18 cellular contexts compared by ENCODE assay signal in genomic region chr9:89663264-89663970, GRCh38. TPM values are rescaled to one million over a fixed set of nuclear protein-coding genes. Genes with fewer than 3 reads are reported as not detected.
A peak's percentile ranks its signal among the peaks of the same experiment; 100 is the strongest.
DNase-seq lines count a peak whose midpoint lies in the region; ATAC-seq, FAIRE-seq and TF ChIP-seq lines count a peak whose summit lies in the region.
"Had no signal": no experiment of that assay in that cellular context is flagged by ENCODE, and none has a peak within 500 bp of the region (broad histone marks: within the 10 kb centered on the region; RNA-seq: fewer than 3 reads in every experiment).

No MANE protein-coding gene starts in this region.

- no peak overlapping the region for H3K27ac Mint-ChIP-seq in stimulated activated effector memory CD8-positive, alpha-beta T cell treated with anti-CD3 and anti-CD28 coated beads, Interleukin-12 subunit alpha, Interleukin-12 subunit beta, amount 100 ng/mL, for 72 hours
- H3K27ac Mint-ChIP-seq: T-helper 2 cell treated with Interferon-gamma antibody and Interleukin-4, amounts not matched to agents 5 μg/mL and 100 μg/mL, for 36 hours had no signal

- POLR2A ChIA-PET in H1 (lab: Charles Lee; ENCODE audit: partially characterized antibody): interaction anchor here (1.0 to 3.0 kb wide), 2 partner anchors 15 to 60 kb away, joined by 4 to 15 read pairs; no protein-coding TSS in a partner anchor

- peak overlapping the region; percentile 89 for H3K27ac ChIP-seq in C4-2B
- H3K27ac ChIP-seq in H1 (ENCODE audit: low read depth, low read length): no peak overlapping the region
- peak overlapping the region; percentile 93 for H3K27ac ChIP-seq in parathyroid adenoma
- H3K27ac ChIP-seq: PC-9, thoracic aorta had no signal

- no peaks in the 10 kb centered on the region for H3K4me1 Mint-ChIP-seq in stimulated activated effector memory CD8-positive, alpha-beta T cell treated with anti-CD3 and anti-CD28 coated beads, Interleukin-12 subunit alpha, Interleukin-12 subunit beta, amount 100 ng/mL, for 72 hours

- 0 out of 2 replicates have a peak overlapping the region, but pooled peaks have one; percentile 14 for H2BK15ac ChIP-seq in H1 (ENCODE audit: low read length)

- H3K36me3 Mint-ChIP-seq in stimulated activated effector memory CD8-positive, alpha-beta T cell treated with anti-CD3 and anti-CD28 coated beads, Interleukin-12 subunit alpha, Interleukin-12 subunit beta, amount 100 ng/mL, for 72 hours: no peaks in the 10 kb centered on the region

- no peak overlapping the region for H3K14ac ChIP-seq in H1 (ENCODE audit: insufficient read length)

- H3K23me2 ChIP-seq in H1 (ENCODE audit: low read depth, low read length): no peaks in the 10 kb centered on the region

- no peaks in the 10 kb centered on the region; a peak in 1 of 4 replicates for H3K9me3 ChIP-seq in H1 (ENCODE audit: insufficient read depth in 2 of 2, low read depth in 1 of 2, low read length in 1 of 2)
- H3K9me3 ChIP-seq in parathyroid adenoma (ENCODE audit: control insufficient read depth, low read length): no peaks in the 10 kb centered on the region
- H3K9me3 ChIP-seq: SJCRH30, thoracic aorta had no signal

- H3K9me3 Mint-ChIP-seq in stimulated activated effector memory CD8-positive, alpha-beta T cell treated with anti-CD3 and anti-CD28 coated beads, Interleukin-12 subunit alpha, Interleukin-12 subunit beta, amount 100 ng/mL, for 72 hours: no peaks in the 10 kb centered on the region
- H3K9me3 Mint-ChIP-seq: T-helper 2 cell treated with Interferon-gamma antibody and Interleukin-4, amounts not matched to agents 5 μg/mL and 100 μg/mL, for 36 hours had no signal

- no peak for FAIRE-seq in H1 (lab: Jason Lieb, UNC)

- H3K79me2 ChIP-seq in H1 (ENCODE audit: control insufficient read depth in 1 of 2, insufficient read depth in 2 of 2, low read length in 2 of 2): no peaks in the 10 kb centered on the region
- no peaks in the 10 kb centered on the region for H3K79me2 ChIP-seq in parathyroid adenoma

- TF ChIP-seq RAD21 in H1 (IDR thresholded peaks at IDR 0.05 in 1 of 2, conservative IDR thresholded peaks at IDR 0.05 in 1 of 2; ENCODE audit: low read depth in 2 of 2, low read length in 2 of 2): no peak

- H2BK12ac ChIP-seq in H1 (ENCODE audit: low read depth, low read length): peak overlapping the region; percentile 98

- H3K4me3 ChIP-seq in H1 (ENCODE audit: extremely low read depth in 1 of 4, insufficient read depth in 2 of 4, low read depth in 3 of 4, low read length in 4 of 4) (no peak overlapping the region), parathyroid adenoma (ENCODE audit: low read depth, low read length) (no peak overlapping the region)
- H3K4me3 ChIP-seq: PC-9 had no signal

- H4K5ac ChIP-seq in H1 (ENCODE audit: insufficient read length, low read depth, low read length): no peak overlapping the region

- peak overlapping the region; percentile 14 for H2BK120ac ChIP-seq in H1 (replicated peaks; ENCODE audit: low read depth, low read length)

- no peaks in the 10 kb centered on the region for H3K79me1 ChIP-seq in H1 (ENCODE audit: low read depth, low read length)

- H3K27me3 ChIP-seq in H1 (replicated peaks in 1 of 4; ENCODE audit: control insufficient read depth in 3 of 4, extremely low read depth in 1 of 4, insufficient read depth in 3 of 4, low read length in 3 of 4) (no peaks in the 10 kb centered on the region; a peak in 1 of 7 replicates), parathyroid adenoma (ENCODE audit: control insufficient read depth, insufficient read depth, low read length) (no peaks in the 10 kb centered on the region)
- H3K27me3 ChIP-seq: SJCRH30 had no signal

- in situ Hi-C loops in KBM-7 (cut with MboI; ENCODE audit: low pct_unique_long_range_greater_than_20kb, low sequenced_read_pairs): no loop called here

- H3K4me2 ChIP-seq in H1 (ENCODE audit: insufficient read depth in 1 of 2, low read depth in 2 of 2, low read length in 2 of 2): no peak overlapping the region
- peak overlapping the region; percentile 2 for H3K4me2 ChIP-seq in parathyroid adenoma (ENCODE audit: low read length)
- H3K4me2 ChIP-seq: PC-9 had no signal

- no peak overlapping the region; the same call in none of the 2 replicates for H2AK5ac ChIP-seq in H1 (ENCODE audit: low read depth, low read length)

- H2BK20ac ChIP-seq in H1 (ENCODE audit: low read length): peak overlapping the region; percentile 97

- peak; percentile 41 for DNase-seq in MV-4-11 (lab: John Stamatoyannopoulos, UW)
- no peak for DNase-seq in H1 (ENCODE audit: low read depth in 1 of 2, low spot score in 2 of 2)
- no peak for DNase-seq in KBM-7
- no peak for DNase-seq in stimulated activated effector memory CD8-positive, alpha-beta T cell treated with anti-CD3 and anti-CD28 coated beads, Interleukin-12 subunit alpha, Interleukin-12 subunit beta, amount 100 ng/mL, for 72 hours (ENCODE audit: low spot score in 2 of 2)
- DNase-seq: COR-L47, left ventricle myocardium superior, NCI-H1048, NCI-H2107, NCI-H748 treated with DMSO at 0.1 percent for 48 hours, PC-9 had no signal

- no peak overlapping the region for H3K9ac ChIP-seq in H1 (replicated peaks in 1 of 4; ENCODE audit: extremely low read depth in 1 of 4, low read depth in 3 of 4, low read length in 3 of 4)
- no peak overlapping the region for H3K9ac ChIP-seq in parathyroid adenoma

- ATAC-seq in GM19023 (IDR thresholded peaks at IDR 0.05; ENCODE audit: unreplicated experiment) (no peak), GM21515 (IDR thresholded peaks at IDR 0.05; ENCODE audit: unreplicated experiment) (no peak)
- no peak for ATAC-seq in stimulated activated effector memory CD8-positive, alpha-beta T cell treated with anti-CD3 and anti-CD28 coated beads, Interleukin-12 subunit alpha, Interleukin-12 subunit beta, amount 100 ng/mL, for 72 hours
- ATAC-seq: activated CD4-positive, CD25-positive, alpha-beta regulatory T cell treated with anti-CD3 and anti-CD28 coated beads, Interleukin-2, amount 50 U/mL, for 24 hours; left ventricle myocardium superior had no signal

- no peak overlapping the region for H4K8ac ChIP-seq in H1 (ENCODE audit: extremely low read depth, insufficient read depth, low read length)

- CTCF ChIA-PET in H1 (lab: Charles Lee; ENCODE audit: partially characterized antibody): interaction anchor here (1.1 to 1.7 kb wide), 5 partner anchors 12 to 439 kb away, joined by 3 to 5 read pairs (median 3); no protein-coding TSS in a partner anchor

- TF ChIP-seq CTCF in C4-2B (conservative IDR thresholded peaks at IDR 0.05) (no peak), H1 (IDR thresholded peaks at IDR 0.05; ENCODE audit: control extremely low read depth in 1 of 3, insufficient read depth in 1 of 3, low read depth in 1 of 3, low read length in 3 of 3) (no peak), parathyroid adenoma (IDR thresholded peaks at IDR 0.05) (no peak)

- H3K18ac ChIP-seq in H1 (ENCODE audit: extremely low read depth, low read length): no peak overlapping the region

- TF ChIP-seq POLR2A in H1 (IDR thresholded peaks at IDR 0.05; ENCODE audit: control extremely low read depth in 1 of 2, low read depth in 2 of 2, low read length in 2 of 2): no peak

- no peak overlapping the region for H3K56ac ChIP-seq in H1 (replicated peaks; ENCODE audit: insufficient read length, low read depth, low read length)

- no peak for TF ChIP-seq EP300 in H1 (IDR thresholded peaks at IDR 0.05; ENCODE audit: borderline replicate concordance in 1 of 2, low read depth in 2 of 2, low read length in 2 of 2)

- WGBS in H1 (ENCODE audit: extremely low coverage in 1 of 2, insufficient coverage in 1 of 2, insufficient read length in 1 of 2, insufficient replicate concordance in 2 of 2, low coverage in 1 of 2, low lambda C conversion rate in 2 of 2, missing lambda C conversion rate in 1 of 2), 2 experiments: 90% methylated on average over 5 of the region's 5 CpGs; no CpG with 5 or more reads in 1 of the 2 experiments

- no peak overlapping the region for H4K91ac ChIP-seq in H1 (replicated peaks; ENCODE audit: insufficient read length, low read length)

- H2AFZ ChIP-seq in H1 (ENCODE audit: low read length) (no peak overlapping the region), parathyroid adenoma (no peak overlapping the region)
- H2AFZ ChIP-seq: PC-9 had no signal

- H3K23ac ChIP-seq in H1 (ENCODE audit: insufficient read length): no peak overlapping the region

- H2BK5ac ChIP-seq in H1 (ENCODE audit: low read depth, low read length): peak overlapping the region; percentile 76; the same call in 1 of the 2 replicates

- H3K36me3 ChIP-seq in H1 (ENCODE audit: control insufficient read depth in 2 of 4, insufficient read depth in 4 of 4, low read length in 3 of 4) (no peaks in the 10 kb centered on the region), parathyroid adenoma (ENCODE audit: control insufficient read depth, insufficient read depth, low read length) (no peaks in the 10 kb centered on the region)
- H3K36me3 ChIP-seq: SJCRH30, thoracic aorta had no signal

- no peak overlapping the region for H3K4ac ChIP-seq in H1 (replicated peaks; ENCODE audit: insufficient read length, low read depth, low read length)

- H3K4me3 Mint-ChIP-seq in stimulated activated effector memory CD8-positive, alpha-beta T cell treated with anti-CD3 and anti-CD28 coated beads, Interleukin-12 subunit alpha, Interleukin-12 subunit beta, amount 100 ng/mL, for 72 hours: no peak overlapping the region
- H3K4me3 Mint-ChIP-seq: T-helper 2 cell treated with Interferon-gamma antibody and Interleukin-4, amounts not matched to agents 5 μg/mL and 100 μg/mL, for 36 hours had no signal

- H3K4me1 ChIP-seq in H1 (replicated peaks in 1 of 4; ENCODE audit: control insufficient read depth in 3 of 4, insufficient read depth in 4 of 4, low read length in 3 of 4) (peaks cover 8 to 26% (median 12%) of the 10 kb centered on the region in 4 experiments), parathyroid adenoma (peaks cover 31% of the 10 kb centered on the region)

- H4K20me1 ChIP-seq in H1 (replicated peaks in 1 of 2; ENCODE audit: control insufficient read depth in 1 of 2, insufficient read depth in 2 of 2, low read length in 2 of 2): no peaks in the 10 kb centered on the region

TF ChIP-seq in H1, 55 proteins besides CTCF, POLR2A, EP300 and RAD21 (continues in another document):
- no peak for TF ChIP-seq SUZ12 (IDR thresholded peaks at IDR 0.05; ENCODE audit: low read length)
- no peak for TF ChIP-seq CREB1 (IDR thresholded peaks at IDR 0.05)
- TF ChIP-seq ASH2L (IDR thresholded peaks at IDR 0.05; ENCODE audit: low read length): no peak
- no peak for TF ChIP-seq SP4 (IDR thresholded peaks at IDR 0.05; ENCODE audit: low read length)
- no peak for TF ChIP-seq TAF1 (IDR thresholded peaks at IDR 0.05; ENCODE audit: low read depth, low read length)
- no peak for TF ChIP-seq MAFK (IDR thresholded peaks at IDR 0.05; ENCODE audit: low read depth, low read length)

RNA-seq across cellular contexts. Expression of gene GADD45G, which starts 58.6 kb away (rescaled TPM):
- total RNA-seq in H1 (2021; fragmentation: NEBNext Ultra II Directional; extraction: Animal tissue kit (Norgen Biotek cat#: 25700)): 7.0 and 9.2 TPM in 2 replicates
- 11.4 and 20.7 TPM in 2 replicates for polyA plus RNA-seq in H1 (2011; rRNA removed)
- 9.8 TPM for polyA plus RNA-seq in H1 (2011; cell fraction: cytosol; rRNA removed)
- polyA plus RNA-seq in H1 (2011; cell fraction: nucleus; rRNA removed): 16.9 TPM
- polyA plus RNA-seq in H1 (2012, experiment 1 of 2): 5.2 to 17.2 TPM (median 11.3 TPM) in 4 replicates
- 4.4 TPM for polyA plus RNA-seq in H1 (2012, experiment 2 of 2)
- polyA plus RNA-seq in H1 (2013, experiment 1 of 2): 7.4 TPM
- 5.6 TPM for polyA plus RNA-seq in H1 (2013, experiment 2 of 2)
- 1.5 and 2.4 TPM in 2 replicates for polyA minus RNA-seq in H1 (2011; rRNA and poly(A)+ RNA removed)
- 3.4 TPM for polyA minus RNA-seq in H1 (2011; cell fraction: cytosol; rRNA and poly(A)+ RNA removed)
- polyA minus RNA-seq in H1 (2011; cell fraction: nucleus; rRNA and poly(A)+ RNA removed): 9.3 TPM
